ENCODE assay signal across 16 cellular contexts in genomic region chr15:62958528-62958927, GRCh38.
DNase-seq lines count a peak whose midpoint lies in the region; FAIRE-seq and TF ChIP-seq lines count a peak whose summit lies in the region.
"Had no signal": no experiment of that assay in that cellular context is flagged by ENCODE, and none has a peak within 500 bp of the region (broad histone marks: within the 10 kb centered on the region; RNA-seq: fewer than 3 reads in every experiment).

No MANE protein-coding gene starts in this region.

- in situ Hi-C loops in mammary epithelial cell (cut with MboI; ENCODE audit: low sequenced_read_pairs in 2 of 2): no loop called here

- intact Hi-C loops in MCF 10A (cut with micrococcal nuclease) (no loop called here), mammary epithelial cell (cut with micrococcal nuclease) (no loop called here), thyroid gland (cut with DNase I) (no loop called here)
- intact Hi-C loops in CD4-positive, alpha-beta memory T cell (cut with micrococcal nuclease): no loop called here

- H3K9ac ChIP-seq in mammary epithelial cell (ENCODE audit: insufficient read depth, low read length): no peak overlapping the region

- TF ChIP-seq POLR2A in thyroid gland (IDR thresholded peaks at IDR 0.05): no peak

- H3K27ac ChIP-seq in mammary epithelial cell (ENCODE audit: insufficient read depth, low read depth, low read length) (no peak overlapping the region), thyroid gland (peak overlapping the region in 2 of 3 donors; percentile 20 to 45)
- H3K27ac ChIP-seq in CD4-positive, alpha-beta memory T cell (ENCODE audit: low read depth, low read length): no peak overlapping the region

- no peaks in the 10 kb centered on the region for H3K9me3 ChIP-seq in mammary epithelial cell (replicated peaks; ENCODE audit: insufficient read depth, low read length)
- H3K9me3 ChIP-seq in thyroid gland: no peaks in the 10 kb centered on the region
- no peaks in the 10 kb centered on the region for H3K9me3 ChIP-seq in CD4-positive, alpha-beta memory T cell (ENCODE audit: control insufficient read depth in 1 of 2, low read length in 2 of 2)

- H3K4me1 ChIP-seq in mammary epithelial cell (ENCODE audit: insufficient read depth, low read length): peaks cover 8% of the 10 kb centered on the region
- H3K4me1 ChIP-seq in thyroid gland: peaks cover 0 to 21% of the 10 kb centered on the region in 2 donors
- H3K4me1 ChIP-seq in CD4-positive, alpha-beta memory T cell (ENCODE audit: insufficient read depth, low read length): no peaks in the 10 kb centered on the region

- H3K4me3 ChIP-seq in mammary epithelial cell (replicated peaks in 1 of 3; ENCODE audit: insufficient read depth in 1 of 3, low read depth in 2 of 3, low read length in 3 of 3): no peak overlapping the region
- no peak overlapping the region for H3K4me3 ChIP-seq in thyroid gland (replicated peaks in 1 of 3)
- H3K4me3 ChIP-seq in CD4-positive, alpha-beta memory T cell (ENCODE audit: low read length in 2 of 2): no peak overlapping the region

- H4K20me1 ChIP-seq in mammary epithelial cell (ENCODE audit: insufficient read depth, low read length): no peaks in the 10 kb centered on the region

- dilution Hi-C loops in mammary epithelial cell (cut with HindIII; ENCODE audit: low sequenced_read_pairs): no loop called here

- H3K36me3 Mint-ChIP-seq in MCF 10A (ENCODE audit: insufficient read depth, unreplicated experiment): no peaks in the 10 kb centered on the region
- H3K36me3 Mint-ChIP-seq in CD4-positive, alpha-beta memory T cell: no peaks in the 10 kb centered on the region

- no peak overlapping the region for H2AFZ ChIP-seq in mammary epithelial cell (ENCODE audit: low read depth, low read length)

- H3K36me3 ChIP-seq in mammary epithelial cell (ENCODE audit: insufficient read depth, low read length) (no peaks in the 10 kb centered on the region), thyroid gland (no peaks in the 10 kb centered on the region)
- no peaks in the 10 kb centered on the region for H3K36me3 ChIP-seq in CD4-positive, alpha-beta memory T cell (ENCODE audit: insufficient read depth, low read length)

- BruUV-seq in MCF 10A (replicated peaks; lab: Mats Ljungman, UMichigan): no TSS peak
- BruUV-seq in mammary epithelial cell (replicated peaks; lab: Mats Ljungman, UMichigan): no TSS peak

- H3K4me2 ChIP-seq in mammary epithelial cell (ENCODE audit: insufficient read depth, low read depth, low read length): no peak overlapping the region

- no peaks in the 10 kb centered on the region for H3K4me1 Mint-ChIP-seq in MCF 10A (ENCODE audit: insufficient read depth, unreplicated experiment)
- H3K4me1 Mint-ChIP-seq in CD4-positive, alpha-beta memory T cell: no peaks in the 10 kb centered on the region

- H3K27me3 ChIP-seq in mammary epithelial cell (ENCODE audit: insufficient read depth, low read length): no peaks in the 10 kb centered on the region
- H3K27me3 ChIP-seq in thyroid gland: no peaks in the 10 kb centered on the region
- H3K27me3 ChIP-seq in CD4-positive, alpha-beta memory T cell (ENCODE audit: insufficient read depth, low read length): no peaks in the 10 kb centered on the region

- H3K27ac Mint-ChIP-seq in MCF 10A (ENCODE audit: low read depth, unreplicated experiment): no peak overlapping the region
- no peak overlapping the region for H3K27ac Mint-ChIP-seq in CD4-positive, alpha-beta memory T cell

- no peaks in the 10 kb centered on the region for H3K79me2 ChIP-seq in mammary epithelial cell (ENCODE audit: insufficient read depth, low read length)

- TF ChIP-seq CTCF in MCF 10A (IDR thresholded peaks at IDR 0.05; ENCODE audit: unreplicated experiment): no peak
- TF ChIP-seq CTCF in mammary epithelial cell (conservative IDR thresholded peaks at IDR 0.05 in 1 of 2, IDR thresholded peaks at IDR 0.05 in 1 of 2; ENCODE audit: extremely low read depth in 1 of 2, insufficient read depth in 1 of 2, low read depth in 1 of 2, low read length in 2 of 2): no peak
- TF ChIP-seq CTCF in thyroid gland (IDR thresholded peaks at IDR 0.05): no peak
- TF ChIP-seq CTCF in GM10266 (IDR thresholded peaks at IDR 0.05; ENCODE audit: control insufficient read depth, insufficient read depth, low read depth, missing control alignments): no peak

- FAIRE-seq in urothelium cell line (lab: Jason Lieb, UNC): no peak

- CTCF ChIA-PET in MCF 10A (lab: Yijun Ruan, JAX) (interaction anchor here (1.3 kb wide), 1 partner anchor 89 kb away, joined by 3 read pairs; no protein-coding TSS in a partner anchor), mammary epithelial cell (lab: Charles Lee; ENCODE audit: low non-redundant PET) (no interaction called here)
- CTCF ChIA-PET in CD4-positive, alpha-beta memory T cell (lab: Charles Lee; ENCODE audit: partially characterized antibody): interaction anchor here (1.2 kb wide), 1 partner anchor 13 kb away, joined by 3 read pairs; no protein-coding TSS in a partner anchor

- no peaks in the 10 kb centered on the region for H3K9me3 Mint-ChIP-seq in MCF 10A (ENCODE audit: unreplicated experiment)
- no peaks in the 10 kb centered on the region for H3K9me3 Mint-ChIP-seq in CD4-positive, alpha-beta memory T cell

- peak; percentile 38 for DNase-seq in MCF 10A (ENCODE audit: unreplicated experiment)
- no peak for DNase-seq in mammary epithelial cell
- DNase-seq in dedifferentiated amniotic fluid mesenchymal stem cell (ENCODE audit: extremely low spot score): peak; percentile 48
- DNase-seq in medulla oblongata (ENCODE audit: extremely low spot score): peak; percentile 57
- DNase-seq in thyroid gland: peak; percentile 52 to 63
- DNase-seq in urothelium cell line (ENCODE audit: low spot score): no peak
- no peak for DNase-seq in CD4-positive, alpha-beta memory T cell
- no peak for DNase-seq in GM10266 (ENCODE audit: extremely low spot score)
- DNase-seq: ACHN; activated CD4-positive, alpha-beta T cell treated with anti-CD3 and anti-CD28 coated beads for 4 hours; activated T-cell treated with anti-CD3 and anti-CD28 coated beads, Interleukin-2, amount 50 U/mL, for 48 hours; DMS153; effector CD4-positive, alpha-beta T cell; glutamatergic neuron; NCI-H146; stimulated activated CD8-positive, alpha-beta memory T cell treated with anti-CD3 and anti-CD28 coated beads, Interleukin-4, amount 100 ng/mL, for 48 hours had no signal

- 0% methylated on average over 2 of the region's 2 CpGs for WGBS in mammary epithelial cell (ENCODE audit: low coverage, missing lambda C conversion rate)
- WGBS in thyroid gland, 2 donors: 21 to 38% methylated on average over 2 of the region's 2 CpGs

- no peak overlapping the region for H3K4me3 Mint-ChIP-seq in MCF 10A (ENCODE audit: unreplicated experiment)
- no peak overlapping the region for H3K4me3 Mint-ChIP-seq in CD4-positive, alpha-beta memory T cell

- POLR2A ChIA-PET in MCF 10A (lab: Yijun Ruan, JAX): interaction anchor here (0.8 kb wide), 1 partner anchor 9 kb away, joined by 3 read pairs; no protein-coding TSS in a partner anchor
- POLR2A ChIA-PET in CD4-positive, alpha-beta memory T cell (lab: Charles Lee; ENCODE audit: partially characterized antibody): no interaction called here

- no peaks in the 10 kb centered on the region for H3K27me3 Mint-ChIP-seq in MCF 10A (ENCODE audit: insufficient read depth, unreplicated experiment)
- peaks cover 6 to 9% of the 10 kb centered on the region in 2 donors for H3K27me3 Mint-ChIP-seq in CD4-positive, alpha-beta memory T cell

Comparison
In these comparisons a context has a peak if more than half of its experiments do, and no peak if none do; other contexts are left out.
1. DNase-seq: peak in MCF 10A (single experiment), dedifferentiated amniotic fluid mesenchymal stem cell (single experiment), medulla oblongata (single experiment) and thyroid gland (2 of 2); none in mammary epithelial cell (single experiment), urothelium cell line (single experiment), CD4-positive, alpha-beta memory T cell (0 of 5) and GM10266 (single experiment).
2. H3K27ac ChIP-seq: peak in thyroid gland (2 of 3); none in mammary epithelial cell (single experiment) and CD4-positive, alpha-beta memory T cell (single experiment).